Comparison of ENCODE assay signal across 8 cellular contexts in genomic region chr19:11639245-11639601, GRCh38. TPM values are rescaled to one million over a fixed set of nuclear protein-coding genes. Genes with fewer than 3 reads are reported as not detected.
DNase-seq lines count a peak whose midpoint lies in the region; ATAC-seq and TF ChIP-seq lines count a peak whose summit lies in the region.

No MANE protein-coding gene starts in this region.

- DNase-seq in GM10248 (ENCODE audit: extremely low spot score), result peak; percentile 26
- DNase-seq in MG63, result no peak
- DNase-seq in stimulated activated CD4-positive, alpha-beta T cell treated with anti-CD3 and anti-CD28 coated beads, Interleukin-2, amount 100 ng/mL, for 24 hours, result no peak
- no peak for DNase-seq in HuH-7 (ENCODE audit: low spot score)
- DNase-seq in UCSD-AML1 (lab: John Stamatoyannopoulos, UW; ENCODE audit: unreplicated experiment), result no peak
- DNase-seq in SKM-1 treated with dmso at 0.1 percent for 144 hours (lab: John Stamatoyannopoulos, UW; ENCODE audit: unreplicated experiment), result no peak

- no peaks in the 10 kb centered on the region for H3K4me1 ChIP-seq in parathyroid adenoma

- TF ChIP-seq CTCF in GM10248 (IDR thresholded peaks at IDR 0.05; ENCODE audit: control extremely low read depth, extremely low read depth, low read depth, missing control alignments), result no peak
- no peak for TF ChIP-seq CTCF in parathyroid adenoma (IDR thresholded peaks at IDR 0.05)

- H3K9ac ChIP-seq in parathyroid adenoma, result no peak overlapping the region

- no peak overlapping the region for H2AFZ ChIP-seq in parathyroid adenoma

- H3K36me3 ChIP-seq in MG63 (peaks cover 6% of the 10 kb centered on the region), parathyroid adenoma (ENCODE audit: control insufficient read depth, insufficient read depth, low read length) (no peaks in the 10 kb centered on the region)

- H3K4me2 ChIP-seq in parathyroid adenoma (ENCODE audit: low read length), result peak overlapping the region; percentile 99

- POLR2A ChIA-PET in GM10248 (lab: Yijun Ruan, JAX), result no interaction called here

- peak; percentile 31 for ATAC-seq in esophagus mucosa

- CTCF ChIA-PET in GM10248 (lab: Yijun Ruan, JAX), result interaction anchor here (1.2 to 2.1 kb wide), 4 partner anchors 13 to 284 kb away, joined by 3 to 5 read pairs (median 4); no protein-coding TSS in a partner anchor

- H3K4me3 ChIP-seq in MG63 (peak overlapping the region; percentile 78), parathyroid adenoma (ENCODE audit: low read depth, low read length) (peak overlapping the region; percentile 66)

- H3K9me3 ChIP-seq in MG63, result peaks cover 9% of the 10 kb centered on the region
- no peaks in the 10 kb centered on the region for H3K9me3 ChIP-seq in parathyroid adenoma (ENCODE audit: control insufficient read depth, low read length)

- H3K27me3 ChIP-seq in MG63 (no peaks in the 10 kb centered on the region), parathyroid adenoma (ENCODE audit: control insufficient read depth, insufficient read depth, low read length) (no peaks in the 10 kb centered on the region)

- H3K79me2 ChIP-seq in parathyroid adenoma, result no peaks in the 10 kb centered on the region

- no peak overlapping the region for H3K27ac ChIP-seq in parathyroid adenoma

RNA-seq across cellular contexts. Expression of gene ZNF627, which starts 41.9 kb away (rescaled TPM):
- 32.4 and 33.2 TPM in 2 replicates for total RNA-seq in MG63 (2014; rRNA removed; shearing (Covaris generic); ENCODE audit: low replicate concordance)
- 4.1 TPM for total RNA-seq in esophagus mucosa
